Comparison of ENCODE assay signal across 8 cellular contexts in genomic region chr1:110495926-110496600, GRCh38. TPM values are rescaled to one million over a fixed set of nuclear protein-coding genes. Genes with fewer than 3 reads are reported as not detected.
A peak's percentile ranks its signal among the peaks of the same experiment; 100 is the strongest.
DNase-seq lines count a peak whose midpoint lies in the region; ATAC-seq and TF ChIP-seq lines count a peak whose summit lies in the region.

No MANE protein-coding gene starts in this region.

- no peaks in the 10 kb centered on the region for H3K27me3 ChIP-seq in liver (ENCODE audit: control insufficient read depth in 4 of 4, insufficient read depth in 4 of 4, low read length in 3 of 4)

- DNase-seq in COLO829 (ENCODE audit: low spot score) (peak; percentile 67), NCI-H524 (lab: John Stamatoyannopoulos, UW) (peak; percentile 50 to 74), cerebellar cortex (ENCODE audit: low spot score) (peak; percentile 93)
- peak; percentile 77 for DNase-seq in activated CD4-positive, CD25-positive, alpha-beta regulatory T cell treated with anti-CD3 and anti-CD28 coated beads, Interleukin-2, amount 50 U/mL, for 72 hours
- peak; percentile 50 to 63 (median 54) for DNase-seq in stimulated activated CD4-positive, alpha-beta T cell treated with anti-CD3 and anti-CD28 coated beads, TNF-alpha, amount 100 ng/mL, for 1 hour (ENCODE audit: low read depth in 3 of 3, low spot score in 1 of 3)

- H3K9me3 ChIP-seq in liver (ENCODE audit: control insufficient read depth in 4 of 4, low read length in 3 of 4): no peaks in the 10 kb centered on the region

- no peak overlapping the region for H3K27ac ChIP-seq in liver (ENCODE audit: low read depth in 1 of 2, low read length in 2 of 2)

- peak; percentile 93 for TF ChIP-seq CTCF in liver (IDR thresholded peaks at IDR 0.05; ENCODE audit: low read depth, low read length, missing input control)

- H3K4me1 ChIP-seq in liver (ENCODE audit: control insufficient read depth in 4 of 4, insufficient read depth in 4 of 4, low read length in 3 of 4): no peaks in the 10 kb centered on the region

- peak; percentile 43 for ATAC-seq in HG02852 (IDR thresholded peaks at IDR 0.05; ENCODE audit: unreplicated experiment)
- ATAC-seq in GM18873 (IDR thresholded peaks at IDR 0.05; ENCODE audit: low FRiP score, unreplicated experiment): no peak

- no peaks in the 10 kb centered on the region for H3K36me3 ChIP-seq in liver (ENCODE audit: control insufficient read depth in 4 of 4, insufficient read depth in 3 of 4, low read depth in 1 of 4, low read length in 3 of 4)

- 25% methylated on average over 8 of the region's 8 CpGs for WGBS in liver

- no peak overlapping the region for H3K9ac ChIP-seq in liver (ENCODE audit: low read depth in 1 of 2, low read length in 2 of 2)

- TF ChIP-seq RAD21 in liver (IDR thresholded peaks at IDR 0.05): peak; percentile 93 to 95

- H3K4me3 ChIP-seq in liver (ENCODE audit: low read depth in 1 of 3, low read length in 3 of 3): no peak overlapping the region

TF ChIP-seq in liver, 16 proteins besides CTCF, POLR2A, EP300 and RAD21:
- TF ChIP-seq FOXA2 (IDR thresholded peaks at IDR 0.05) (peak; percentile 30), FOXA1 (IDR thresholded peaks at IDR 0.05) (no peak)

RNA-seq across cellular contexts. Expression of gene KCNA10, which starts 22.9 kb away (rescaled TPM):
- total RNA-seq in liver: not detected
- not detected for polyA plus RNA-seq in liver

RNA-seq across cellular contexts. Expression of gene PROK1, which starts 45.1 kb away (rescaled TPM):
- total RNA-seq in liver: not detected
- under 1 TPM in 1 of 2 donors, not detected in 1; 0.03 TPM for polyA plus RNA-seq in liver
